In the genomic region with DNA sequence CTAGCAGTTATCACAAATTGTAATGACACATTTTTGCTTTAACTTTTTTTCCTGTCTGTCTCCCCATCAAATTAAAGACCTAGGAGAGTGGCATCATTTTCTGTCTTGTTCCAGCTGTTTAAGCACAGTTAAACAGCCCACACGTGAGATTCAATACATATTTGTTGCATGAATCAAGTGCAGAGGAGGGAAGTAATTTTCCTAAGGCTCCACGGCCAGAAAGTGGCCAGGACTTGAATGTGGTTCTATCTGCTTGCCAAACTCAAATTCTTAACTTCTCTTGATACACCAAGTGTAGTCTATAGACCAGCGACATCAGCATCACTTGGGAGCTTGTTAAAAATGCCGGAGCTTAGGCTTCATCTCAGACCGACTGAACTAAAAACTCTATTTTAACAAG, we compare ENCODE assay signal across 16 cellular contexts.
DNase-seq lines count a peak whose midpoint lies in the region; ATAC-seq and TF ChIP-seq lines count a peak whose summit lies in the region.
"Had no signal": no experiment of that assay in that cellular context is flagged by ENCODE, and none has a peak within 500 bp of the region (broad histone marks: within the 10 kb centered on the region; RNA-seq: fewer than 3 reads in every experiment).

No MANE protein-coding gene starts in this region.

- no peak overlapping the region for H3K4me2 ChIP-seq in MM.1S (ENCODE audit: low read depth, low read length)
- H3K4me2 ChIP-seq: GM23338 had no signal

- H3K4me3 ChIP-seq in astrocyte of the spinal cord (ENCODE audit: low read depth, low read length) = no peak overlapping the region
- no peak overlapping the region for H3K4me3 ChIP-seq in kidney epithelial cell (ENCODE audit: low read depth, low read length)
- no peak overlapping the region for H3K4me3 ChIP-seq in MM.1S (ENCODE audit: low read length)
- H3K4me3 ChIP-seq: GM23338, left ventricle myocardium inferior, neural progenitor cell, upper lobe of left lung had no signal

- no peaks in the 10 kb centered on the region for H3K9me2 ChIP-seq in MM.1S (replicated peaks; ENCODE audit: insufficient read depth, low read length)

- H4K20me1 ChIP-seq in MM.1S (ENCODE audit: insufficient read depth, low read length) = no peaks in the 10 kb centered on the region

- H3K9me3 ChIP-seq in MM.1S (replicated peaks; ENCODE audit: insufficient read depth, low read length) = no peaks in the 10 kb centered on the region
- H3K9me3 ChIP-seq: left ventricle myocardium inferior, upper lobe of left lung had no signal

- no peak overlapping the region for H3K9ac ChIP-seq in MM.1S (ENCODE audit: low read length)
- H3K9ac ChIP-seq: neural progenitor cell had no signal

- no peak overlapping the region for H3K27ac ChIP-seq in MM.1S (ENCODE audit: low read length)
- H3K27ac ChIP-seq: left ventricle myocardium inferior, upper lobe of left lung had no signal

- POLR2A ChIA-PET in HEK293T (lab: Yijun Ruan, JAX) = no interaction called here

- H3K27me3 ChIP-seq in kidney epithelial cell (ENCODE audit: control insufficient read depth, insufficient read depth, low read length) (no peaks in the 10 kb centered on the region), MM.1S (replicated peaks; ENCODE audit: insufficient read depth, low read length) (no peaks in the 10 kb centered on the region)
- H3K27me3 ChIP-seq: neural progenitor cell, upper lobe of left lung had no signal

- no peak overlapping the region for H2AFZ ChIP-seq in MM.1S (ENCODE audit: low read length)
- H2AFZ ChIP-seq: GM23338, neural progenitor cell had no signal

- H3K4me1 ChIP-seq in MM.1S (ENCODE audit: low read length) = no peaks in the 10 kb centered on the region
- H3K4me1 ChIP-seq: left ventricle myocardium inferior had no signal

- TF ChIP-seq CTCF in astrocyte of the spinal cord (IDR thresholded peaks at IDR 0.05; ENCODE audit: low read depth, low read length) (no peak), kidney epithelial cell (IDR thresholded peaks at IDR 0.05; ENCODE audit: insufficient read depth, low read length, poor library complexity, severe bottlenecking) (no peak), MM.1S (IDR thresholded peaks at IDR 0.05; ENCODE audit: low read length) (no peak)

- ATAC-seq in HG03159 (IDR thresholded peaks at IDR 0.05; ENCODE audit: unreplicated experiment) = no peak
- ATAC-seq: GM23338 had no signal

- no peaks in the 10 kb centered on the region for H3F3A ChIP-seq in MM.1S (ENCODE audit: insufficient read depth, low read length)

- in situ Hi-C loops in ACHN (cut with HindIII; ENCODE audit: low pct_ligation_motif_present, low pct_unique_long_range_greater_than_20kb, low sequenced_read_pairs) (no loop called here), astrocyte of the spinal cord (cut with HindIII; ENCODE audit: low sequenced_read_pairs) (no loop called here)

- H3K79me2 ChIP-seq in MM.1S (ENCODE audit: low read length) = no peaks in the 10 kb centered on the region

- H3K36me3 ChIP-seq in kidney epithelial cell (ENCODE audit: control insufficient read depth, insufficient read depth, low read length) (no peaks in the 10 kb centered on the region), MM.1S (replicated peaks; ENCODE audit: insufficient read depth, low read length) (no peaks in the 10 kb centered on the region)
- H3K36me3 ChIP-seq: left ventricle myocardium inferior, neural progenitor cell, upper lobe of left lung had no signal

- CTCF ChIA-PET in HEK293T (lab: Yijun Ruan, JAX) = no interaction called here

- peak; percentile 38 for DNase-seq in ACHN
- peak; percentile 51 for DNase-seq in HT1080 (ENCODE audit: low read depth)
- DNase-seq in astrocyte of the spinal cord (ENCODE audit: low read depth, low spot score) = peak; percentile 87
- DNase-seq in kidney epithelial cell (ENCODE audit: low read depth) = peak; percentile 28
- no peak for DNase-seq in activated T-cell treated with anti-CD3 and anti-CD28 coated beads, Interleukin-2, amount 50 U/mL, for 48 hours
- no peak for DNase-seq in HEK293T (ENCODE audit: extremely low spot score)
- DNase-seq in MM.1S = no peak
- DNase-seq: activated CD4-positive, alpha-beta T cell treated with anti-CD3 and anti-CD28 coated beads, Interleukin-2, amount 50 U/mL, for 48 hours; DMS79; left ventricle myocardium inferior; NCI-H2081; T-helper 1 cell; upper lobe of left lung had no signal

TF ChIP-seq in HEK293T, 16 proteins besides CTCF, POLR2A, EP300 and RAD21:
- TF ChIP-seq FOXM1 (IDR thresholded peaks at IDR 0.05; ENCODE audit: borderline replicate concordance) = no peak
- TF ChIP-seq HDGF (IDR thresholded peaks at IDR 0.05; ENCODE audit: borderline replicate concordance) = no peak
- TF ChIP-seq CTBP1 (IDR thresholded peaks at IDR 0.05; ENCODE audit: borderline replicate concordance) = no peak
- no peak for TF ChIP-seq L3MBTL2 (conservative IDR thresholded peaks at IDR 0.05)
- TF ChIP-seq SP1 (IDR thresholded peaks at IDR 0.05) = no peak
- TF ChIP-seq ELF4 (IDR thresholded peaks at IDR 0.05) = no peak
- TF ChIP-seq SUZ12 (IDR thresholded peaks at IDR 0.05) = no peak
- TF ChIP-seq ARNT (IDR thresholded peaks at IDR 0.05) = no peak
- no peak for TF ChIP-seq TARDBP (IDR thresholded peaks at IDR 0.05)
- no peak for TF ChIP-seq FOXA1 (IDR thresholded peaks at IDR 0.05)
- no peak for TF ChIP-seq NFRKB (IDR thresholded peaks at IDR 0.05)

Comparison
In these comparisons a context has a peak if more than half of its experiments do, and no peak if none do; other contexts are left out.
1. DNase-seq: peak in ACHN (single experiment), HT1080 (single experiment), astrocyte of the spinal cord (single experiment) and kidney epithelial cell (single experiment); none in activated T-cell treated with anti-CD3 and anti-CD28 coated beads, Interleukin-2, amount 50 U/mL, for 48 hours (0 of 2), HEK293T (single experiment) and MM.1S (single experiment).